11 cellular contexts compared by ENCODE assay signal in genomic region chr9:124733964-124734740, GRCh38. TPM values are rescaled to one million over a fixed set of nuclear protein-coding genes. Genes with fewer than 3 reads are reported as not detected.
A peak's percentile ranks its signal among the peaks of the same experiment; 100 is the strongest.
DNase-seq lines count a peak whose midpoint lies in the region; ATAC-seq, FAIRE-seq and TF ChIP-seq lines count a peak whose summit lies in the region.
"Had no signal": no experiment of that assay in that cellular context is flagged by ENCODE, and none has a peak within 500 bp of the region (broad histone marks: within the 10 kb centered on the region; RNA-seq: fewer than 3 reads in every experiment).

No MANE protein-coding gene starts in this region.

- H3K36me3 ChIP-seq in SJCRH30, result no peaks in the 10 kb centered on the region
- no peaks in the 10 kb centered on the region for H3K36me3 ChIP-seq in kidney (ENCODE audit: control insufficient read depth in 1 of 2, insufficient read depth in 2 of 2, low read length in 2 of 2)
- no peaks in the 10 kb centered on the region for H3K36me3 ChIP-seq in smooth muscle cell (ENCODE audit: low read depth)

- H3K27me3 ChIP-seq in SJCRH30 (no peaks in the 10 kb centered on the region), smooth muscle cell (ENCODE audit: low read depth) (no peaks in the 10 kb centered on the region)

- no peak overlapping the region for H3K9ac ChIP-seq in kidney (ENCODE audit: low read length in 2 of 2)
- H3K9ac ChIP-seq in smooth muscle cell (ENCODE audit: low read depth), result no peak overlapping the region

- H3K9me3 Mint-ChIP-seq in osteocyte (ENCODE audit: unreplicated experiment), result no peaks in the 10 kb centered on the region
- H3K9me3 Mint-ChIP-seq: T-helper 2 cell treated with Interferon-gamma antibody and Interleukin-4, amounts not matched to agents 5 μg/mL and 100 μg/mL, for 36 hours had no signal

- H3K27ac ChIP-seq in SJCRH30, result peak overlapping the region; percentile 58
- H3K27ac ChIP-seq in kidney (ENCODE audit: low read depth in 2 of 2, low read length in 2 of 2), result peak overlapping the region; percentile 42 to 48
- H3K27ac ChIP-seq in smooth muscle cell (ENCODE audit: low read depth), result peak overlapping the region; percentile 24

- H3K79me2 ChIP-seq in smooth muscle cell (ENCODE audit: low read depth), result no peaks in the 10 kb centered on the region

- TF ChIP-seq EP300 in Ishikawa (IDR thresholded peaks at IDR 0.05; ENCODE audit: borderline replicate concordance), result no peak

- H3K4me1 Mint-ChIP-seq in osteocyte (ENCODE audit: unreplicated experiment), result peaks cover 16% of the 10 kb centered on the region

- H3K4me3 Mint-ChIP-seq in osteocyte (ENCODE audit: unreplicated experiment), result no peak overlapping the region
- H3K4me3 Mint-ChIP-seq: T-helper 2 cell treated with Interferon-gamma antibody and Interleukin-4, amounts not matched to agents 5 μg/mL and 100 μg/mL, for 36 hours had no signal

- H3K27me3 Mint-ChIP-seq in osteocyte (ENCODE audit: unreplicated experiment), result no peaks in the 10 kb centered on the region

- H2AFZ ChIP-seq in smooth muscle cell (ENCODE audit: low read depth), result no peak overlapping the region

- H3K4me2 ChIP-seq in smooth muscle cell, result no peak overlapping the region

- 88% methylated on average over 14 of the region's 14 CpGs for WGBS in smooth muscle cell (ENCODE audit: low lambda C conversion rate)

- no peak for FAIRE-seq in kidney (lab: Jason Lieb, UNC)

- H3K36me3 Mint-ChIP-seq in osteocyte (ENCODE audit: unreplicated experiment), result peaks cover 11% of the 10 kb centered on the region

- intact Hi-C loops in kidney (cut with DNase I), result no loop called here

- H3K4me1 ChIP-seq in SJCRH30 (peaks cover 29% of the 10 kb centered on the region), kidney (ENCODE audit: control insufficient read depth in 1 of 2, insufficient read depth in 1 of 2, low read depth in 1 of 2, low read length in 2 of 2) (peaks cover 0 to 6% of the 10 kb centered on the region in 2 donors), smooth muscle cell (ENCODE audit: low read depth) (no peaks in the 10 kb centered on the region)

- H3F3A ChIP-seq in smooth muscle cell (ENCODE audit: low read depth), result no peaks in the 10 kb centered on the region

- no peak for TF ChIP-seq RAD21 in Ishikawa (IDR thresholded peaks at IDR 0.05; ENCODE audit: low read depth)

- TF ChIP-seq CTCF in kidney (IDR thresholded peaks at IDR 0.05; ENCODE audit: borderline replicate concordance, extremely low read depth, insufficient read depth) (no peak), smooth muscle cell (IDR thresholded peaks at IDR 0.05; ENCODE audit: borderline replicate concordance, insufficient read depth, poor library complexity, severe bottlenecking) (no peak), osteocyte (IDR thresholded peaks at IDR 0.05) (no peak)

- no peaks in the 10 kb centered on the region for H4K20me1 ChIP-seq in smooth muscle cell (ENCODE audit: low read depth)

- DNase-seq in SJCRH30 (peak; percentile 81 to 91), kidney (no peak), smooth muscle cell (lab: John Stamatoyannopoulos, UW; ENCODE audit: unreplicated experiment) (no peak), osteocyte (ENCODE audit: extremely low spot score, unreplicated experiment) (no peak), germinal center (ENCODE audit: low spot score) (no peak), NCI-H1092 treated with DMSO at 0.1 percent for 48 hours (lab: John Stamatoyannopoulos, UW) (no peak)
- DNase-seq: stimulated activated CD4-positive, alpha-beta T cell treated with anti-CD3 and anti-CD28 coated beads, Interleukin-1b, Interleukin-23, amount 100 ng/mL, for 48 hours; stimulated activated naive CD4-positive, alpha-beta T cell treated with Interleukin-2 at 50 U/mL for 16 hours had no signal

- H3K4me3 ChIP-seq in SJCRH30, result peak overlapping the region; percentile 2
- H3K4me3 ChIP-seq in kidney (ENCODE audit: low read length in 2 of 2), result peak overlapping the region in 1 of 2 donors; percentile 38
- no peak overlapping the region for H3K4me3 ChIP-seq in smooth muscle cell

- no peak overlapping the region for H3K27ac Mint-ChIP-seq in osteocyte (ENCODE audit: unreplicated experiment)
- H3K27ac Mint-ChIP-seq: T-helper 2 cell treated with Interferon-gamma antibody and Interleukin-4, amounts not matched to agents 5 μg/mL and 100 μg/mL, for 36 hours had no signal

- no peak for ATAC-seq in GM18909 (IDR thresholded peaks at IDR 0.05; ENCODE audit: poor library complexity, unreplicated experiment)

- 0 out of 2 replicates have a peak, but pooled peaks cover 3% of the 10 kb centered on the region for H3K9me3 ChIP-seq in SJCRH30 (replicated peaks)
- no peaks in the 10 kb centered on the region for H3K9me3 ChIP-seq in kidney (ENCODE audit: control insufficient read depth in 1 of 2, low read length in 2 of 2)
- no peaks in the 10 kb centered on the region for H3K9me3 ChIP-seq in smooth muscle cell (replicated peaks; ENCODE audit: low read depth)

TF ChIP-seq in Ishikawa, 13 proteins besides CTCF, POLR2A, EP300 and RAD21:
- TF ChIP-seq NFIC (IDR thresholded peaks at IDR 0.05) (0 out of 2 replicates have a peak, but pooled peaks have one; percentile 38), TEAD4 (IDR thresholded peaks at IDR 0.05) (peak; percentile 16; the same call in 1 of the 2 replicates), FOXM1 (IDR thresholded peaks at IDR 0.05; ENCODE audit: borderline replicate concordance, low read depth) (no peak)

RNA-seq across cellular contexts. Expression of gene NR6A1, which starts 37.0 kb away (rescaled TPM):
- 5.1 and 6.0 TPM in 2 replicates for total RNA-seq in SJCRH30 (2014; rRNA removed; shearing (Covaris generic))
- total RNA-seq in kidney, result 3.5 TPM
- 1.2 TPM for polyA plus RNA-seq in kidney (ENCODE audit: insufficient read depth, low read depth, low replicate concordance)
- total RNA-seq in smooth muscle cell, result 0.31 and 1.5 TPM in 2 replicates
- 0.17 and 0.28 TPM in 2 replicates for polyA plus RNA-seq in smooth muscle cell
- total RNA-seq in osteocyte, result 0.56 and 0.78 TPM in 2 replicates

RNA-seq across cellular contexts. Expression of gene OLFML2A, which starts 42.8 kb away (rescaled TPM):
- 11.8 and 13.4 TPM in 2 replicates for total RNA-seq in SJCRH30 (2014; rRNA removed; shearing (Covaris generic))
- 12.2 TPM for total RNA-seq in kidney
- polyA plus RNA-seq in kidney (ENCODE audit: insufficient read depth, low read depth, low replicate concordance), result 5.1 TPM
- total RNA-seq in smooth muscle cell, result 6.6 and 17.0 TPM in 2 replicates
- 3.5 and 11.2 TPM in 2 replicates for polyA plus RNA-seq in smooth muscle cell
- total RNA-seq in osteocyte, result 146 and 169 TPM in 2 replicates

Comparison
In these comparisons a context has a peak if more than half of its experiments do, and no peak if none do; other contexts are left out.
1. DNase-seq: peak in SJCRH30 (2 of 2); none in kidney (single experiment), smooth muscle cell (single experiment), osteocyte (single experiment), germinal center (single experiment) and NCI-H1092 treated with DMSO at 0.1 percent for 48 hours (single experiment).
2. Peak in every context shown above with its lines, with median percentiles within 50 percentile points of each other: H3K27ac ChIP-seq.